8 cellular contexts compared by ENCODE assay signal in the genomic region with DNA sequence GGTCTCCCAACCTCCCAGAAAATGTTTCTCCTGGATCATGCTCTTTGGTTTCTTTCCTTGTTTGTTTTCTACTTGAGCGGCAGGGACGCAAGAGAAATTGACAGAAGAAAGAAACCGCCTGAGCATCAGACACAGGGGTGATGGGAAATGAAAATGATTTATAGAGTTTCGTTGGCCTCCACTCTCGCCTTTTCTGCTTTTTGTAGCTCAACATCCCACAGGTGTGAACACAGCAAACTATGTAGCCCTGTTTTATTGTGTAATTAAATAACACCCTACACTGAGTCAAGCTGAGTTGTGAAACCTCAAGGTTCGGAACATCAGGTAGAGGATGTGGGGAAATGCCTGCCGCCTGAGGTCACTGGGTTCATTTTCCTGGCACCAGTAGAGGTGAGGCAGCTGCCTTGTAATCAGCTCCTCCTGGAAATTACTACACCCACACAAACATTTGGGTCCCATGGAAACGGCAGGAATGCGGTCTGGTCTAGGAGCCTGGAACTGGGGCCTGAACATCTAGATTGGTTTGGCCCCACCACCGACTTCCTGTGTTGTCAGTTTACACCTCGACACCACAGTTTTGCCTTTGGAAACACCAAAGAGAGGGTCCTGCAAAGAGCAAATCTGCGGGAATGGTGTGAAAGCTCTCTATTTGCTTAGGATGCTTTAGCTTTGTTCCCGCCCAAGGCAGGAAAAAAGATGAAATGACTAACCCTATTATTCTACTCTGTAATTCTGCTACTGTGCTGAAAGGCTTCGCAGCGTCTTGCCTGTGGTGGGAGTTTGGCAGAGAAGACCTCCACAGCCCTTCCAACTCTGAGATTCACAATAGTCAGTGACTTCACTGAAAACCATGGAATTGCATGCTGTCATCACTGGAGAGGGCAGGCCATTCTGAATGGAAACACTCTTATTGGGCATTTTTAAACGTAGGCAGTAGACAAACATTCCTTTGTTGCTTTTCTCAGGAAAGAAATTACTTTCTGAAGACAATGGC. TPM values are rescaled to one million over a fixed set of nuclear protein-coding genes. Genes with fewer than 3 reads are reported as not detected.
A peak's percentile ranks its signal among the peaks of the same experiment; 100 is the strongest.
DNase-seq lines count a peak whose midpoint lies in the region; ATAC-seq, FAIRE-seq and TF ChIP-seq lines count a peak whose summit lies in the region.

No MANE protein-coding gene starts in this region.

- no peaks in the 10 kb centered on the region; the same call in 1 of the 2 replicates for H4K20me1 ChIP-seq in K562 (replicated peaks; ENCODE audit: control insufficient read depth, insufficient read depth, low read length)

- no peak for ATAC-seq in K562
- ATAC-seq in left lung, result peak; percentile 83
- no peak for ATAC-seq in GM21360 (IDR thresholded peaks at IDR 0.05; ENCODE audit: unreplicated experiment)
- no peak for ATAC-seq in GM18505 (IDR thresholded peaks at IDR 0.05; ENCODE audit: unreplicated experiment)

- intact Hi-C loops in K562 (cut with micrococcal nuclease), result no loop called here
- intact Hi-C loops in left lung (cut with DNase I), result no loop called here

- in situ Hi-C loops in K562 (cut with MboI), result no loop called here

- no peaks in the 10 kb centered on the region; a peak in 1 of 5 replicates for H3K4me1 ChIP-seq in K562 (replicated peaks in 1 of 2; ENCODE audit: control insufficient read depth in 2 of 2, insufficient read depth in 2 of 2, low read length in 2 of 2)
- peaks cover 6 to 8% of the 10 kb centered on the region in 2 donors for H3K4me1 ChIP-seq in left lung

- H3K4me3 ChIP-seq in K562 (no peak overlapping the region), left lung (no peak overlapping the region)

- no TSS peak for BruUV-seq in K562 (replicated peaks; lab: Mats Ljungman, UMichigan)

- no peak for TF ChIP-seq RAD21 in K562 (CRISPR knock-in tag; conservative IDR thresholded peaks at IDR 0.05 in 1 of 2, IDR thresholded peaks at IDR 0.05 in 1 of 2)

- no peak for TF ChIP-seq EP300 in K562 (IDR thresholded peaks at IDR 0.05; ENCODE audit: low read length)

- H3K9me1 ChIP-seq in K562 (ENCODE audit: control insufficient read depth, insufficient read depth, low read length), result no peaks in the 10 kb centered on the region

- TF ChIP-seq POLR2A in K562 (conservative IDR thresholded peaks at IDR 0.05) (no peak), GM18505 (IDR thresholded peaks at IDR 0.05; ENCODE audit: borderline replicate concordance, extremely low read depth, insufficient read depth, insufficient read length) (no peak)

- no peak overlapping the region for H2AFZ ChIP-seq in K562 (ENCODE audit: low read depth, low read length)

- no peak for FAIRE-seq in K562 (lab: Jason Lieb, UNC)

- H3K27ac ChIP-seq in K562 (ENCODE audit: extremely low read depth, low read depth, low read length) (no peak overlapping the region), left lung (peak overlapping the region; percentile 2 to 67)

- POLR2A ChIA-PET in K562 (lab: Yijun Ruan, JAX), result interaction anchor here (0.8 to 1.0 kb wide), 2 partner anchors 16 to 28 kb away, joined by 3 read pairs; no protein-coding TSS in a partner anchor

- DNase-seq in AG08395 (ENCODE audit: low spot score) (peak; percentile 77), HS-5 (ENCODE audit: low read depth) (peak; percentile 36), K562 (ENCODE audit: extremely low read depth in 1 of 4, low spot score in 3 of 4) (peak in 1 of 4 experiments; percentile 15), left lung (peak; percentile 75 to 78), NCI-H345 treated with DMSO at 0.1 percent for 48 hours (lab: John Stamatoyannopoulos, UW; ENCODE audit: unreplicated experiment) (no peak)
- DNase-seq in activated CD4-positive, CD25-positive, alpha-beta regulatory T cell (lab: John Stamatoyannopoulos, UW), result no peak

- H3K79me2 ChIP-seq in K562 (ENCODE audit: control insufficient read depth, insufficient read depth, low read length), result no peaks in the 10 kb centered on the region

- CTCF ChIA-PET in K562 (lab: Yijun Ruan, JAX; ENCODE audit: low intra/inter-chr PET ratio), result no interaction called here

- no peak overlapping the region for H3K4me2 ChIP-seq in K562 (ENCODE audit: insufficient read depth, low read length)

- TF ChIP-seq CTCF in K562 (IDR thresholded peaks at IDR 0.05 in 2 of 3, conservative IDR thresholded peaks at IDR 0.05 in 1 of 3; ENCODE audit: insufficient read depth in 2 of 3, low read depth in 1 of 3, low read length in 3 of 3) (no peak), left lung (IDR thresholded peaks at IDR 0.05) (no peak)

- H3K9me3 ChIP-seq in K562 (replicated peaks; ENCODE audit: control insufficient read depth, insufficient read depth, low read depth, low read length) (no peaks in the 10 kb centered on the region), left lung (no peaks in the 10 kb centered on the region)

- WGBS in K562 (ENCODE audit: insufficient coverage, low coverage, missing lambda C conversion rate), result 11% methylated on average over 16 of the region's 16 CpGs

- H3K9ac ChIP-seq in K562 (ENCODE audit: insufficient read depth in 1 of 2, low read depth in 2 of 2, low read length in 2 of 2), result no peak overlapping the region

- H3K36me3 ChIP-seq in K562 (ENCODE audit: control insufficient read depth, insufficient read depth, low read length) (no peaks in the 10 kb centered on the region), left lung (no peaks in the 10 kb centered on the region)

- H3K27me3 ChIP-seq in K562 (ENCODE audit: control insufficient read depth in 2 of 2, insufficient read depth in 2 of 2, low read length in 2 of 2), result peaks cover 45 to 47% of the 10 kb centered on the region in 2 experiments
- no peaks in the 10 kb centered on the region for H3K27me3 ChIP-seq in left lung

TF ChIP-seq in K562, 482 proteins besides CTCF, POLR2A, EP300 and RAD21:
- TF ChIP-seq EGR1 (conservative IDR thresholded peaks at IDR 0.05) (0 out of 2 replicates have a peak, but pooled peaks have one; percentile 11), DNMT1 (IDR thresholded peaks at IDR 0.05) (no peak), RFX1 (IDR thresholded peaks at IDR 0.05) (peak; percentile 27; the same call in 1 of the 2 replicates), TEAD2 (tag; IDR thresholded peaks at IDR 0.05) (no peak)

RNA-seq across cellular contexts. Expression of a gene that starts 53.0 kb away (rescaled TPM):
- 32.1 and 107 TPM in 2 replicates for total RNA-seq in K562 (2011; cell fraction: chromatin; rRNA removed; ENCODE audit: low replicate concordance)
- total RNA-seq in K562 (2011; cell fraction: nucleolus; rRNA removed), result 16.2 and 27.9 TPM in 2 replicates
- total RNA-seq in K562 (2011; cell fraction: nucleoplasm; rRNA removed), result 52.9 and 88.3 TPM in 2 replicates
- total RNA-seq in K562 (2014; rRNA removed) (21.4 and 22.6 TPM in 2 replicates), K562 (2014; rRNA removed; fragmentation: Illumina TruSeq; extraction: Trizol) (35.7 and 41.0 TPM in 2 replicates), K562 (2015; rRNA removed; fragmentation: Illumina TruSeq; extraction: Trizol) (29.0 and 32.7 TPM in 2 replicates), K562 (2021) (25.9 and 28.4 TPM in 2 replicates), left lung (10 to 100 TPM in 1 of 2 donors, 1 to 10 TPM in 1; 8.8 to 10.2 TPM)
- polyA plus RNA-seq in K562 (2011; rRNA removed) (48.4 and 60.6 TPM in 2 replicates), K562 (2014; fragmentation: Illumina TruSeq; extraction: Trizol) (29.7 and 31.7 TPM in 2 replicates), K562 (2014; fragmentation: Nextera tagmentation; extraction: Ambion mirVana) (10 to 100 TPM; 13.0 to 18.5 TPM), K562 (2014; rRNA removed) (46.7 and 62.5 TPM in 2 replicates)
- 8.6 and 19.2 TPM in 2 replicates for polyA plus RNA-seq in K562 (2011; cell fraction: cytosol; rRNA removed)
- polyA plus RNA-seq in K562 (2011; cell fraction: nucleus; rRNA removed), result 74.1 and 78.0 TPM in 2 replicates
- 19.4 and 22.7 TPM in 2 replicates for polyA plus RNA-seq in K562 (2012)
- 34.7 and 36.7 TPM in 2 replicates for polyA minus RNA-seq in K562 (2011; rRNA and poly(A)+ RNA removed)
- 12.5 and 17.0 TPM in 2 replicates for polyA minus RNA-seq in K562 (2011; cell fraction: cytosol; rRNA and poly(A)+ RNA removed)
- polyA minus RNA-seq in K562 (2011; cell fraction: nucleus; rRNA and poly(A)+ RNA removed), result 39.2 and 45.5 TPM in 2 replicates

RNA-seq across cellular contexts. Expression of a gene that starts 53.1 kb away (rescaled TPM):
- total RNA-seq in K562 (2011; cell fraction: chromatin; rRNA removed; ENCODE audit: low replicate concordance), result 17.1 and 21.7 TPM in 2 replicates
- 14.7 and 18.2 TPM in 2 replicates for total RNA-seq in K562 (2011; cell fraction: nucleolus; rRNA removed)
- total RNA-seq in K562 (2011; cell fraction: nucleoplasm; rRNA removed), result 14.9 and 22.7 TPM in 2 replicates
- total RNA-seq in K562 (2014; rRNA removed) (17.2 and 22.8 TPM in 2 replicates), K562 (2014; rRNA removed; fragmentation: Illumina TruSeq; extraction: Trizol) (30.8 and 32.7 TPM in 2 replicates), K562 (2015; rRNA removed; fragmentation: Illumina TruSeq; extraction: Trizol) (32.7 and 36.7 TPM in 2 replicates), K562 (2021) (18.0 and 21.8 TPM in 2 replicates), left lung (10 to 100 TPM; 13.4 to 15.6 TPM)
- polyA plus RNA-seq in K562 (2011; rRNA removed) (39.2 and 55.7 TPM in 2 replicates), K562 (2014; fragmentation: Illumina TruSeq; extraction: Trizol) (20.8 and 26.5 TPM in 2 replicates), K562 (2014; fragmentation: Nextera tagmentation; extraction: Ambion mirVana) (10 to 100 TPM; 62.8 to 69.6 TPM), K562 (2014; rRNA removed) (17.1 and 17.3 TPM in 2 replicates)
- polyA plus RNA-seq in K562 (2011; cell fraction: cytosol; rRNA removed), result 12.2 and 12.8 TPM in 2 replicates
- 19.7 and 24.5 TPM in 2 replicates for polyA plus RNA-seq in K562 (2011; cell fraction: nucleus; rRNA removed)
- polyA plus RNA-seq in K562 (2012), result 16.2 and 21.4 TPM in 2 replicates
- 23.8 and 30.9 TPM in 2 replicates for polyA minus RNA-seq in K562 (2011; rRNA and poly(A)+ RNA removed)
- polyA minus RNA-seq in K562 (2011; cell fraction: cytosol; rRNA and poly(A)+ RNA removed), result 14.9 and 20.1 TPM in 2 replicates
- 27.7 and 38.4 TPM in 2 replicates for polyA minus RNA-seq in K562 (2011; cell fraction: nucleus; rRNA and poly(A)+ RNA removed)

Comparison
In these comparisons a context has a peak if more than half of its experiments do, and no peak if none do; other contexts are left out.
1. DNase-seq: peak in AG08395 (single experiment), HS-5 (single experiment) and left lung (2 of 2); none in activated CD4-positive, CD25-positive, alpha-beta regulatory T cell (0 of 4) and NCI-H345 treated with DMSO at 0.1 percent for 48 hours (single experiment).